Comparison of ENCODE assay signal across 2 cellular contexts in genomic region chr6:101961357-101961756, GRCh38.
TF ChIP-seq lines count a peak whose summit lies in the region.

No MANE protein-coding gene starts in this region.

TF ChIP-seq in GM23338, 12 proteins besides CTCF, POLR2A, EP300 and RAD21:
- no peak for TF ChIP-seq ZNF462 (CRISPR knock-in tag; IDR thresholded peaks at IDR 0.05)

TF ChIP-seq in IMR-90, 13 proteins besides CTCF, POLR2A, EP300 and RAD21:
- TF ChIP-seq MXI1 (IDR thresholded peaks at IDR 0.05; ENCODE audit: borderline replicate concordance, low read depth, low read length) (no peak), SMC3 (IDR thresholded peaks at IDR 0.05; ENCODE audit: low read depth, low read length) (no peak), MAZ (IDR thresholded peaks at IDR 0.05; ENCODE audit: borderline replicate concordance, low read depth, low read length) (no peak), MAFK (IDR thresholded peaks at IDR 0.05; ENCODE audit: low read depth, low read length) (no peak), ELK1 (IDR thresholded peaks at IDR 0.05; ENCODE audit: borderline replicate concordance, low read depth, low read length) (no peak), NFE2L2 (IDR thresholded peaks at IDR 0.05; ENCODE audit: low read depth, low read length) (no peak), RCOR1 (IDR thresholded peaks at IDR 0.05; ENCODE audit: insufficient replicate concordance, low read length) (no peak), FOS (IDR thresholded peaks at IDR 0.05; ENCODE audit: low read depth, low read length) (no peak), CEBPB (IDR thresholded peaks at IDR 0.05; ENCODE audit: low read depth, low read length) (no peak), BHLHE40 (IDR thresholded peaks at IDR 0.05; ENCODE audit: low read depth, low read length) (no peak)
